ENCODE assay signal across 6 cellular contexts in the genomic region with DNA sequence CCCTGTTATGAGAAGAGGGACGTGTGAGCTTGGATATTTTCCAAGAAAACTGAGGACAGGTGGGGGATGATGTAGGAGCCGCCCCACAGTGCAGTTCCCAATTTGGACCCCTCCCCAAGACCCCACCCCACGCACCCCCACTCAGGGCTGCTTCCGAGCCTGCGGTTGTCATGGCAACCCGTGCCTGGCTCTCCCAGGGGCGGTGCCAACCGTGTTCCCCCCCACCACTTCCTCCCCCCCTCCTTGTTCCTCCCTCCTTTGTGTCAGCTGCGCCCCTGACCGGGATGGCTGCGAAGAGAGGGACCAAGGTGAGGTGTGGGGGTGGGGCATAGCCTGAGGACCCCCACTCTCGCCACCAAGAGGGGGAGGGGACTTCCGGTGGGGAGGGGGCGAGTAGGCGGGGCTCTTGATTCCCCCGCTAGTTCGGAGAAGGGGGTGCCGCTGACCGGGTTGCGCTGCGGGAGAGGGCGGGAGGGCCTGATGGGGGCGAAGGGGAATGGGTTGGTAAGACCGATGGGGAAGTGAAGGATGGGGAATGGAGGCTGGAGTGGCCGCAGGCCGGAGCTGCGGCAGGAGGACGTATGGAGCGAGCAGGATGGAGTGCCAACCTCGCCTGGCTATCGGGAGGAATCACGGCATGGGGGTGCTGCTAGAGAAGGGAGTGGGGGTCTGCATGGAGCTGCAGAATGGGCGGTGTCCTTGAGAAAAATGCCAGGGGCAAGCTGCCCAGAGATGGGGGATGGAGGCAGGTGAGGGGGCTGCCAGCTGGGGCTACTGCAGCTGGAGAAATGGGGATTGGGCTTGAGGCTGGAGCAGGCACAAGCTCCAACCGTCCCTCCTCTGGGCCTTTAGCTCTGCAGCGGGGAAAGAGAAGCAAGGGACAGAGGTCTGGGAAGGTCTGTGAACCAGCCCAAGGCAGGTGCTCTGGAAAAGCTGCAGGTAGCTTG. TPM values are rescaled to one million over a fixed set of nuclear protein-coding genes. Genes with fewer than 3 reads are reported as not detected.
DNase-seq lines count a peak whose midpoint lies in the region; ATAC-seq and TF ChIP-seq lines count a peak whose summit lies in the region.

No MANE protein-coding gene starts in this region.

- peak; percentile 87 for DNase-seq in GM23338 (ENCODE audit: low spot score)
- DNase-seq in endodermal cell: peak; percentile 80

- H3K4me1 ChIP-seq in GM23338 (ENCODE audit: insufficient read depth): peaks cover 18% of the 10 kb centered on the region
- no peaks in the 10 kb centered on the region for H3K4me1 ChIP-seq in endodermal cell (ENCODE audit: control insufficient read depth, insufficient read depth, low read length)
- H3K4me1 ChIP-seq in skeletal muscle satellite cell (ENCODE audit: control insufficient read depth, insufficient read depth, low read length): peaks cover 23% of the 10 kb centered on the region

- peak overlapping the region; percentile 86 for H3K4me3 Mint-ChIP-seq in GM23338
- H3K4me3 Mint-ChIP-seq in T-helper 1 cell treated with Interleukin-12 subunit alpha and Interleukin-12 subunit beta and Interleukin-4 antibody, amounts not matched to agents 30 μg/mL and 1 μg/mL, for 36 hours: peak overlapping the region; percentile 97
- H3K4me3 Mint-ChIP-seq in endodermal cell: peak overlapping the region; percentile 97

- H3K4me3 ChIP-seq in GM23338 (peak overlapping the region; percentile 84), endodermal cell (ENCODE audit: low read length) (peak overlapping the region; percentile 94), skeletal muscle satellite cell (ENCODE audit: low read length) (peak overlapping the region; percentile 87)

- H3K9ac ChIP-seq in endodermal cell (ENCODE audit: extremely low read depth, low read length, poor library complexity, severe bottlenecking) (no peak overlapping the region), skeletal muscle satellite cell (ENCODE audit: low read depth, low read length) (peak overlapping the region; percentile 97)

- H3K79me2 ChIP-seq in GM23338 (replicated peaks; ENCODE audit: insufficient read depth): peaks cover 20% of the 10 kb centered on the region

- H3K4me2 ChIP-seq in GM23338: peak overlapping the region; percentile 100
- H3K4me2 ChIP-seq in skeletal muscle satellite cell (ENCODE audit: low read length): peak overlapping the region; percentile 81

- WGBS in endodermal cell (ENCODE audit: insufficient coverage in 1 of 2, insufficient read length in 1 of 2), 2 experiments: 11 to 13% methylated on average over 11 to 32 of the region's 35 CpGs

- H3K36me3 ChIP-seq in GM23338 (ENCODE audit: insufficient read depth) (peaks cover 13% of the 10 kb centered on the region; the same call in 1 of the 2 replicates), endodermal cell (ENCODE audit: control insufficient read depth, insufficient read depth, low read length) (peaks cover 22% of the 10 kb centered on the region), skeletal muscle satellite cell (ENCODE audit: insufficient read depth, low read length) (peaks cover 12% of the 10 kb centered on the region)

- H4K20me1 ChIP-seq in GM23338 (replicated peaks; ENCODE audit: insufficient read depth): no peaks in the 10 kb centered on the region

- peaks cover 42% of the 10 kb centered on the region for H3K36me3 Mint-ChIP-seq in GM23338 (ENCODE audit: low read depth)
- H3K36me3 Mint-ChIP-seq in T-helper 1 cell treated with Interleukin-12 subunit alpha and Interleukin-12 subunit beta and Interleukin-4 antibody, amounts not matched to agents 30 μg/mL and 1 μg/mL, for 36 hours (ENCODE audit: low read depth): peaks cover 29% of the 10 kb centered on the region
- H3K36me3 Mint-ChIP-seq in endodermal cell (ENCODE audit: low read depth): peaks cover 15% of the 10 kb centered on the region

- H3K27ac ChIP-seq in GM23338 (ENCODE audit: low read depth) (peak overlapping the region; percentile 80; the same call in 1 of the 2 replicates), endodermal cell (ENCODE audit: low read depth, low read length) (peak overlapping the region; percentile 17)

- peaks cover 22% of the 10 kb centered on the region for H3F3A ChIP-seq in GM23338 (replicated peaks; ENCODE audit: low read depth)

- H3K27me3 Mint-ChIP-seq in GM23338 (ENCODE audit: insufficient read depth, low read depth, poor library complexity): peaks cover 18% of the 10 kb centered on the region
- no peaks in the 10 kb centered on the region for H3K27me3 Mint-ChIP-seq in T-helper 1 cell treated with Interleukin-12 subunit alpha and Interleukin-12 subunit beta and Interleukin-4 antibody, amounts not matched to agents 30 μg/mL and 1 μg/mL, for 36 hours (ENCODE audit: low read depth)
- H3K27me3 Mint-ChIP-seq in endodermal cell (ENCODE audit: insufficient read depth): peaks cover 15% of the 10 kb centered on the region

- peaks cover 25% of the 10 kb centered on the region for H3K4me1 Mint-ChIP-seq in GM23338
- peaks cover 46% of the 10 kb centered on the region for H3K4me1 Mint-ChIP-seq in T-helper 1 cell treated with Interleukin-12 subunit alpha and Interleukin-12 subunit beta and Interleukin-4 antibody, amounts not matched to agents 30 μg/mL and 1 μg/mL, for 36 hours (ENCODE audit: low read depth)
- H3K4me1 Mint-ChIP-seq in endodermal cell: peaks cover 14% of the 10 kb centered on the region

- no peak overlapping the region for H2AFZ ChIP-seq in GM23338

- H3K9me3 ChIP-seq in endodermal cell (ENCODE audit: control insufficient read depth, low read length) (no peaks in the 10 kb centered on the region), skeletal muscle satellite cell (replicated peaks; ENCODE audit: low read length) (no peaks in the 10 kb centered on the region)

- TF ChIP-seq CTCF in GM23338 (conservative IDR thresholded peaks at IDR 0.05; ENCODE audit: low read depth in 2 of 2): no peak
- TF ChIP-seq CTCF in endodermal cell (conservative IDR thresholded peaks at IDR 0.05): no peak

- peaks cover 4% of the 10 kb centered on the region for H3K9me3 Mint-ChIP-seq in GM23338
- H3K9me3 Mint-ChIP-seq in T-helper 1 cell treated with Interleukin-12 subunit alpha and Interleukin-12 subunit beta and Interleukin-4 antibody, amounts not matched to agents 30 μg/mL and 1 μg/mL, for 36 hours: no peaks in the 10 kb centered on the region
- no peaks in the 10 kb centered on the region for H3K9me3 Mint-ChIP-seq in endodermal cell

- H3K27ac Mint-ChIP-seq in GM23338 (peak overlapping the region; percentile 88), endodermal cell (peak overlapping the region; percentile 48)
- H3K27ac Mint-ChIP-seq in T-helper 1 cell treated with Interleukin-12 subunit alpha and Interleukin-12 subunit beta and Interleukin-4 antibody, amounts not matched to agents 30 μg/mL and 1 μg/mL, for 36 hours: peak overlapping the region; percentile 97

- H3K27me3 ChIP-seq in GM23338 (ENCODE audit: insufficient read depth) (no peaks in the 10 kb centered on the region), endodermal cell (ENCODE audit: control insufficient read depth, insufficient read depth, low read length, poor library complexity, severe bottlenecking) (no peaks in the 10 kb centered on the region), skeletal muscle satellite cell (ENCODE audit: control insufficient read depth, insufficient read depth, low read length) (no peaks in the 10 kb centered on the region)

- ATAC-seq in GM23338: peak; percentile 19
- no peak for ATAC-seq in GM18867 (IDR thresholded peaks at IDR 0.05; ENCODE audit: unreplicated experiment)
- no peak for ATAC-seq in GM19035 (IDR thresholded peaks at IDR 0.05; ENCODE audit: unreplicated experiment)

- no peaks in the 10 kb centered on the region for H3K9me2 ChIP-seq in GM23338 (ENCODE audit: insufficient read depth)

TF ChIP-seq in GM23338, 12 proteins besides CTCF, POLR2A, EP300 and RAD21 (continues in another document):
- TF ChIP-seq, protein P1, sequence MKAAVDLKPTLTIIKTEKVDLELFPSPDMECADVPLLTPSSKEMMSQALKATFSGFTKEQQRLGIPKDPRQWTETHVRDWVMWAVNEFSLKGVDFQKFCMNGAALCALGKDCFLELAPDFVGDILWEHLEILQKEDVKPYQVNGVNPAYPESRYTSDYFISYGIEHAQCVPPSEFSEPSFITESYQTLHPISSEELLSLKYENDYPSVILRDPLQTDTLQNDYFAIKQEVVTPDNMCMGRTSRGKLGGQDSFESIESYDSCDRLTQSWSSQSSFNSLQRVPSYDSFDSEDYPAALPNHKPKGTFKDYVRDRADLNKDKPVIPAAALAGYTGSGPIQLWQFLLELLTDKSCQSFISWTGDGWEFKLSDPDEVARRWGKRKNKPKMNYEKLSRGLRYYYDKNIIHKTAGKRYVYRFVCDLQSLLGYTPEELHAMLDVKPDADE (IDR thresholded peaks at IDR 0.05): peak; percentile 56; the same call in 1 of the 2 replicates
- peak; percentile 56; the same call in 1 of the 2 replicates for TF ChIP-seq POLR2AphosphoS5 (IDR thresholded peaks at IDR 0.05; ENCODE audit: low read depth)

RNA-seq across cellular contexts. Expression of a gene that starts 1.0 kb away (rescaled TPM):
- 15.4 and 18.8 TPM in 2 replicates for total RNA-seq in GM23338 (2014; rRNA removed; shearing (Covaris generic))
- 7.4 and 8.1 TPM in 2 replicates for polyA plus RNA-seq in GM23338 (2016; fragmentation: Nextera tagmentation; extraction: Ambion mirVana)
- 1 to 10 TPM; 5.1 to 7.1 TPM for total RNA-seq in endodermal cell
- 9.8 TPM for polyA plus RNA-seq in endodermal cell (2013, experiment 1 of 2)
- polyA plus RNA-seq in endodermal cell (2013, experiment 2 of 2): 9.5 TPM
- total RNA-seq in skeletal muscle satellite cell (2012; rRNA removed): 3.0 and 3.5 TPM in 2 replicates

RNA-seq across cellular contexts. Expression of a gene that starts 1.5 kb away (rescaled TPM):
- 101 and 106 TPM in 2 replicates for total RNA-seq in GM23338 (2014; rRNA removed; shearing (Covaris generic))
- polyA plus RNA-seq in GM23338 (2016; fragmentation: Nextera tagmentation; extraction: Ambion mirVana): 579 and 628 TPM in 2 replicates
- total RNA-seq in endodermal cell: 100 to 1,000 TPM; 143 to 152 TPM
- 161 TPM for polyA plus RNA-seq in endodermal cell (2013, experiment 1 of 2)
- 154 TPM for polyA plus RNA-seq in endodermal cell (2013, experiment 2 of 2)
- 109 and 185 TPM in 2 replicates for total RNA-seq in skeletal muscle satellite cell (2012; rRNA removed)

RNA-seq across cellular contexts. Expression of a gene that starts 33.1 kb away (rescaled TPM):
- 1.2 and 6.3 TPM in 2 replicates for total RNA-seq in GM23338 (2014; rRNA removed; shearing (Covaris generic))
- polyA plus RNA-seq in GM23338 (2016; fragmentation: Nextera tagmentation; extraction: Ambion mirVana): 4.3 and 5.0 TPM in 2 replicates
- total RNA-seq in endodermal cell: 10 to 100 TPM; 17.6 to 27.9 TPM
- polyA plus RNA-seq in endodermal cell (2013, experiment 1 of 2): 80.6 TPM
- 67.8 TPM for polyA plus RNA-seq in endodermal cell (2013, experiment 2 of 2)
- 8.3 and 11.2 TPM in 2 replicates for total RNA-seq in skeletal muscle satellite cell (2012; rRNA removed)

RNA-seq across cellular contexts. Expression of a gene that starts 33.9 kb away (rescaled TPM):
- 66.7 and 77.7 TPM in 2 replicates for total RNA-seq in GM23338 (2014; rRNA removed; shearing (Covaris generic))
- 106 and 109 TPM in 2 replicates for polyA plus RNA-seq in GM23338 (2016; fragmentation: Nextera tagmentation; extraction: Ambion mirVana)
- total RNA-seq in endodermal cell: 10 to 100 TPM; 47.3 to 63.2 TPM
- polyA plus RNA-seq in endodermal cell (2013, experiment 1 of 2): 43.6 TPM
- 43.3 TPM for polyA plus RNA-seq in endodermal cell (2013, experiment 2 of 2)
- total RNA-seq in skeletal muscle satellite cell (2012; rRNA removed): 52.4 and 56.3 TPM in 2 replicates

RNA-seq across cellular contexts. Expression of a gene that starts 34.3 kb away (rescaled TPM):
- 13.6 and 19.2 TPM in 2 replicates for total RNA-seq in GM23338 (2014; rRNA removed; shearing (Covaris generic))
- polyA plus RNA-seq in GM23338 (2016; fragmentation: Nextera tagmentation; extraction: Ambion mirVana): 71.4 and 76.5 TPM in 2 replicates
- 10 to 100 TPM; 48.8 to 73.4 TPM for total RNA-seq in endodermal cell
- polyA plus RNA-seq in endodermal cell (2013, experiment 1 of 2): 89.8 TPM
- polyA plus RNA-seq in endodermal cell (2013, experiment 2 of 2): 83.0 TPM
- total RNA-seq in skeletal muscle satellite cell (2012; rRNA removed): 31.5 and 74.5 TPM in 2 replicates
